ENCODE assay signal across 22 cellular contexts in genomic region chr7:69184339-69184738, GRCh38.
A peak's percentile ranks its signal among the peaks of the same experiment; 100 is the strongest.
DNase-seq lines count a peak whose midpoint lies in the region; ATAC-seq and TF ChIP-seq lines count a peak whose summit lies in the region.
"Had no signal": no experiment of that assay in that cellular context is flagged by ENCODE, and none has a peak within 500 bp of the region (broad histone marks: within the 10 kb centered on the region; RNA-seq: fewer than 3 reads in every experiment).

No MANE protein-coding gene starts in this region.

- TF ChIP-seq CTCF in lower lobe of right lung (IDR thresholded peaks at IDR 0.05) (no peak), omental fat pad (IDR thresholded peaks at IDR 0.05) (no peak)

- no peaks in the 10 kb centered on the region for H3K36me3 Mint-ChIP-seq in activated naive CD8-positive, alpha-beta T cell treated with anti-CD3 and anti-CD28 coated beads, Interleukin-2, amount 10 ng/mL, durations not matched to agents 7 days and 5 days
- no peaks in the 10 kb centered on the region for H3K36me3 Mint-ChIP-seq in activated naive CD8-positive, alpha-beta T cell treated with anti-CD3 and anti-CD28 coated beads, Interleukin-2, amount 50 U/mL, for 24 hours (ENCODE audit: low read depth)
- H3K36me3 Mint-ChIP-seq: mesothelial cell of epicardium had no signal

- H3K4me1 ChIP-seq in lower lobe of right lung, result no peaks in the 10 kb centered on the region
- H3K4me1 ChIP-seq: A549, prostate gland had no signal

- POLR2A ChIA-PET in activated naive CD8-positive, alpha-beta T cell treated with anti-CD3 and anti-CD28 coated beads, Interleukin-2, amount 10 ng/mL, durations not matched to agents 7 days and 5 days (lab: Charles Lee), result no interaction called here

- DNase-seq in activated naive CD8-positive, alpha-beta T cell treated with anti-CD3 and anti-CD28 coated beads, Interleukin-2, amount 10 ng/mL, durations not matched to agents 7 days and 5 days, result no peak
- DNase-seq in activated naive CD8-positive, alpha-beta T cell treated with anti-CD3 and anti-CD28 coated beads, Interleukin-2, amount 50 U/mL, for 24 hours, result no peak
- peak; percentile 88 for DNase-seq in NOMO-1 treated with DMSO at 0.1 percent for 48 hours (lab: John Stamatoyannopoulos, UW; ENCODE audit: unreplicated experiment)
- DNase-seq in lower lobe of right lung, result no peak
- no peak for DNase-seq in OCI-M1 (lab: John Stamatoyannopoulos, UW)
- no peak for DNase-seq in omental fat pad (ENCODE audit: low spot score)
- DNase-seq in head of caudate nucleus, result no peak
- DNase-seq: activated CD4-positive, alpha-beta T cell treated with anti-CD3 and anti-CD28 coated beads, Interleukin-2, amount 50 U/mL, for 48 hours; DMS 273 treated with DMSO at 0.1 percent for 48 hours; left colon; NCI-H187; NCI-H2227 treated with DMSO at 0.1 percent for 48 hours; NCI-H82; stimulated activated CD4-positive, alpha-beta T cell treated with anti-CD3 and anti-CD28 coated beads, Interleukin-2, amount 100 ng/mL, for 48 hours had no signal

- H3K27ac Mint-ChIP-seq in activated naive CD8-positive, alpha-beta T cell treated with anti-CD3 and anti-CD28 coated beads, Interleukin-2, amount 10 ng/mL, durations not matched to agents 7 days and 5 days, result no peak overlapping the region
- no peak overlapping the region for H3K27ac Mint-ChIP-seq in activated naive CD8-positive, alpha-beta T cell treated with anti-CD3 and anti-CD28 coated beads, Interleukin-2, amount 50 U/mL, for 24 hours
- H3K27ac Mint-ChIP-seq: mesothelial cell of epicardium had no signal

- H3K27me3 Mint-ChIP-seq in activated naive CD8-positive, alpha-beta T cell treated with anti-CD3 and anti-CD28 coated beads, Interleukin-2, amount 10 ng/mL, durations not matched to agents 7 days and 5 days, result no peaks in the 10 kb centered on the region
- no peaks in the 10 kb centered on the region for H3K27me3 Mint-ChIP-seq in activated naive CD8-positive, alpha-beta T cell treated with anti-CD3 and anti-CD28 coated beads, Interleukin-2, amount 50 U/mL, for 24 hours

- no peaks in the 10 kb centered on the region for H3K36me3 ChIP-seq in lower lobe of right lung
- H3K36me3 ChIP-seq: prostate gland had no signal

- H3K27me3 ChIP-seq in lower lobe of right lung (ENCODE audit: low read depth), result no peaks in the 10 kb centered on the region

- H3K4me1 Mint-ChIP-seq in activated naive CD8-positive, alpha-beta T cell treated with anti-CD3 and anti-CD28 coated beads, Interleukin-2, amount 10 ng/mL, durations not matched to agents 7 days and 5 days, result peaks cover 4% of the 10 kb centered on the region
- peaks cover 21% of the 10 kb centered on the region for H3K4me1 Mint-ChIP-seq in activated naive CD8-positive, alpha-beta T cell treated with anti-CD3 and anti-CD28 coated beads, Interleukin-2, amount 50 U/mL, for 24 hours
- H3K4me1 Mint-ChIP-seq: mesothelial cell of epicardium had no signal

- ATAC-seq in activated naive CD8-positive, alpha-beta T cell treated with anti-CD3 and anti-CD28 coated beads, Interleukin-2, amount 10 ng/mL, durations not matched to agents 7 days and 5 days (ENCODE audit: low read depth), result no peak
- no peak for ATAC-seq in activated naive CD8-positive, alpha-beta T cell treated with anti-CD3 and anti-CD28 coated beads, Interleukin-2, amount 50 U/mL, for 24 hours
- ATAC-seq in lower lobe of right lung (no peak), HG03520 (IDR thresholded peaks at IDR 0.05; ENCODE audit: unreplicated experiment) (no peak), omental fat pad (ENCODE audit: low FRiP score) (no peak)
- ATAC-seq: A549, left colon had no signal

- H3K9me3 Mint-ChIP-seq in activated naive CD8-positive, alpha-beta T cell treated with anti-CD3 and anti-CD28 coated beads, Interleukin-2, amount 10 ng/mL, durations not matched to agents 7 days and 5 days, result peaks cover 9% of the 10 kb centered on the region
- peaks cover 13% of the 10 kb centered on the region for H3K9me3 Mint-ChIP-seq in activated naive CD8-positive, alpha-beta T cell treated with anti-CD3 and anti-CD28 coated beads, Interleukin-2, amount 50 U/mL, for 24 hours
- H3K9me3 Mint-ChIP-seq: nephron had no signal

- peak overlapping the region; percentile 10 for H3K4me3 Mint-ChIP-seq in activated naive CD8-positive, alpha-beta T cell treated with anti-CD3 and anti-CD28 coated beads, Interleukin-2, amount 10 ng/mL, durations not matched to agents 7 days and 5 days
- H3K4me3 Mint-ChIP-seq in activated naive CD8-positive, alpha-beta T cell treated with anti-CD3 and anti-CD28 coated beads, Interleukin-2, amount 50 U/mL, for 24 hours, result no peak overlapping the region
- H3K4me3 Mint-ChIP-seq: mesothelial cell of epicardium, nephron had no signal

- H3K4me3 ChIP-seq in lower lobe of right lung, result peak overlapping the region; percentile 17
- H3K4me3 ChIP-seq: A549, prostate gland, smooth muscle cell had no signal

- H3K9me3 ChIP-seq in lower lobe of right lung, result no peaks in the 10 kb centered on the region
- H3K9me3 ChIP-seq: A549, prostate gland had no signal

- intact Hi-C loops in lower lobe of right lung (cut with DNase I) (no loop called here), head of caudate nucleus (cut with DNase I) (no loop called here)

- no peak overlapping the region for H3K27ac ChIP-seq in lower lobe of right lung
- H3K27ac ChIP-seq: A549, C4-2B, prostate gland, VCaP had no signal
